In the genomic region with DNA sequence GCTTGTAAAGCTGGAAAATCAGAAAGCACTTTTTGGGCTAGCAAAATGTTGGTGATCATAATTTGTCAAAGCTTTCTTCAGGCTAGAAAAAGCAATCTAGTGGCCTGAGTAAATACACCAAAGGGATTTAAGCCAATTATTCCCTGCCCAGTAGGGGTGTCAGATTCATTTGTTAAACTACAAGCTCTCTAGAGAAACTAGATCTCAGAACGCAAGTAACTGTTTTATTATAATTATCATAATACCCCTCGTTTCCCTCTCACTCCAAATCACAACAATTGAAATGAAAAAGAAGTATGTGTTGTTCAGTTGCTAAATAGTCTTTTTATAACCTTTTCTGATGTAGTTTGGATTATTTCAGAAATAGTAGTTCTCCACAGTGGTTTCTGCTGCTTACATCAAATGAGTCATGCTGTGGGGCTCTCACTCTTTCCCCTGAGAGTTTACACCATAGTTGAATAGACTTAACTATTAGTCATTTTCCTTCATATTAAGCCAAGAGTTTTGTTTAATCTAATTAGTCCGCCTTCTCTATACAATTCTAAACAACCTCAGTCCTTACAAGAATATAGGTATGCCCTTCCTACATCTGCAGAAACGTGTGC, we compare ENCODE assay signal across 11 cellular contexts.
DNase-seq lines count a peak whose midpoint lies in the region; ATAC-seq, FAIRE-seq and TF ChIP-seq lines count a peak whose summit lies in the region.
"Had no signal": no experiment of that assay in that cellular context is flagged by ENCODE, and none has a peak within 500 bp of the region (broad histone marks: within the 10 kb centered on the region; RNA-seq: fewer than 3 reads in every experiment).

No MANE protein-coding gene starts in this region.

- no peak for ATAC-seq in HG02763 (IDR thresholded peaks at IDR 0.05; ENCODE audit: unreplicated experiment)
- ATAC-seq: right lobe of liver had no signal

- DNase-seq in H54 (ENCODE audit: insufficient read length, low spot score) = no peak
- DNase-seq in OCI-M1 (lab: John Stamatoyannopoulos, UW) = peak; percentile 96
- peak; percentile 94 for DNase-seq in fibroblast of mammary gland (ENCODE audit: low read depth)
- DNase-seq in T-helper 2 cell = no peak
- no peak for DNase-seq in COLO668 (lab: John Stamatoyannopoulos, UW; ENCODE audit: unreplicated experiment)
- DNase-seq in NCI-H510A treated with DMSO at 0.1 percent for 48 hours (lab: John Stamatoyannopoulos, UW) = no peak
- DNase-seq: right lobe of liver had no signal

- TF ChIP-seq CTCF in fibroblast of mammary gland (conservative IDR thresholded peaks at IDR 0.05; ENCODE audit: control insufficient read depth, insufficient read depth, low read depth, low read length) = no peak

- no peak overlapping the region for H3K9ac ChIP-seq in rectal smooth muscle tissue (ENCODE audit: low read length)

- peak; percentile 66 for FAIRE-seq in H54 (lab: Jason Lieb, UNC)
- FAIRE-seq: GM12892 had no signal

- H3K4me3 ChIP-seq in fibroblast of mammary gland (ENCODE audit: control insufficient read depth, low read depth, low read length) = no peak overlapping the region
- H3K4me3 ChIP-seq in rectal smooth muscle tissue (ENCODE audit: low read length) = peak overlapping the region; percentile 8
- H3K4me3 ChIP-seq: right lobe of liver, vagina had no signal

- no peak overlapping the region for H3K27ac ChIP-seq in rectal smooth muscle tissue (ENCODE audit: low read depth, low read length)
- H3K27ac ChIP-seq: right lobe of liver, vagina had no signal

- TF ChIP-seq POLR2A in H54 (IDR thresholded peaks at IDR 0.05; ENCODE audit: low read depth, low read length) = no peak

- no peaks in the 10 kb centered on the region for H3K27me3 ChIP-seq in rectal smooth muscle tissue (ENCODE audit: control insufficient read depth, insufficient read depth, low read length)
- H3K27me3 ChIP-seq: right lobe of liver, vagina had no signal

- H3K36me3 ChIP-seq in rectal smooth muscle tissue (ENCODE audit: control insufficient read depth, insufficient read depth, low read length) = no peaks in the 10 kb centered on the region
- H3K36me3 ChIP-seq: right lobe of liver, vagina had no signal

- no peaks in the 10 kb centered on the region for H3K4me1 ChIP-seq in rectal smooth muscle tissue (ENCODE audit: control insufficient read depth, insufficient read depth, low read length)
- H3K4me1 ChIP-seq: right lobe of liver, vagina had no signal

Comparison
In these comparisons a context has a peak if more than half of its experiments do, and no peak if none do; other contexts are left out.
1. DNase-seq: peak in OCI-M1 (single experiment) and fibroblast of mammary gland (single experiment); none in H54 (single experiment), T-helper 2 cell (0 of 5), COLO668 (single experiment) and NCI-H510A treated with DMSO at 0.1 percent for 48 hours (single experiment).